ENCODE assay signal across 9 cellular contexts in the genomic region with DNA sequence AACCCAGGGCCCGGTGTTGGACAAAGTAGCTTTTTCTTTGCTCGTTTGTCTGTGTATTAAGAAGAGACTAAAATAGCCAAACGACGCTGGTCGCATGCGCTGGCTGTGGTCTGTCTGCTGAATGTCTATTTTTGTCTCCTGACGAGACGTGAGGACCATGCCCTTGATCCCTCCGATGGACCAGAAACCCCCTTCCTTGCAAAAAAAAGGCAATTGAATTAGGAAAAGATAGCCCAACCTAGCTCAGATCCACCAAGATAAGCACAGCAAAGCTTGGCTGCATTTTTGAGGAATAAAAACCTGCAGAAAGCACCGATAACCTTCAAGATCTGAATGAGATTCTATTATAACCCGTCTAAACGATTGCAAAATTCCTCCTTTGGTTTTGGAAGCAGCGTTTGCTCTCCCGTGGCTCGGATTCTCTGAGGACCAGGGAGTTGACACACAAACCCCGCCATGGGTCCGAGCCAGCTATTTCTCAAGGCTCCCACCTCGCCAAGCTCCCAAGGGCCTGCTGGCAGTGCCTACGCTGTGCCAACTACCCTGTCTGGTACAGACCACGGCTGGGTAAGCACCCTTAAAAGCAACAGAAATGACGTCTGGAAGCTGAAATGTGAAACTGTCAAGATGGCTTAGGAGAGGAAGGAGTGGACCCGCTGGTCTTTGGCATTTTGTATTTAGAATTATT. TPM values are rescaled to one million over a fixed set of nuclear protein-coding genes. Genes with fewer than 3 reads are reported as not detected.
DNase-seq lines count a peak whose midpoint lies in the region; ATAC-seq and TF ChIP-seq lines count a peak whose summit lies in the region.
"Had no signal": no experiment of that assay in that cellular context is flagged by ENCODE, and none has a peak within 500 bp of the region (broad histone marks: within the 10 kb centered on the region; RNA-seq: fewer than 3 reads in every experiment).

No MANE protein-coding gene starts in this region.

- H3K4me1 ChIP-seq in BLaER1 (peaks cover 98% of the 10 kb centered on the region), esophagus squamous epithelium (peaks cover 19 to 49% (median 20%) of the 10 kb centered on the region in 3 donors), neural progenitor cell (peaks cover 16% of the 10 kb centered on the region)

- H3K36me3 ChIP-seq in BLaER1 (no peaks in the 10 kb centered on the region), esophagus squamous epithelium (peaks cover 0 to 8% (median 0%) of the 10 kb centered on the region in 3 donors), neural progenitor cell (no peaks in the 10 kb centered on the region)

- H3K27ac ChIP-seq in BLaER1: peak overlapping the region; percentile 88
- H3K27ac ChIP-seq in esophagus squamous epithelium: peak overlapping the region in 3 of 4 donors; percentile 7 to 50 (median 18)
- H3K27ac ChIP-seq in neural progenitor cell: no peak overlapping the region

- H3K36me3 Mint-ChIP-seq in neural progenitor cell: peaks cover 5% of the 10 kb centered on the region

- H3K9ac ChIP-seq in BLaER1 (peak overlapping the region; percentile 73), neural progenitor cell (no peak overlapping the region)

- H3K4me1 Mint-ChIP-seq in neural progenitor cell: peaks cover 68% of the 10 kb centered on the region

- TF ChIP-seq POLR2A in esophagus squamous epithelium (IDR thresholded peaks at IDR 0.05): no peak

- H4K20me1 ChIP-seq in BLaER1 (no peaks in the 10 kb centered on the region), neural progenitor cell (ENCODE audit: low read depth) (no peaks in the 10 kb centered on the region)

- ATAC-seq in GM21717 (IDR thresholded peaks at IDR 0.05; ENCODE audit: unreplicated experiment) (no peak), GM18498 (IDR thresholded peaks at IDR 0.05; ENCODE audit: unreplicated experiment) (no peak)

- H3K4me2 ChIP-seq in BLaER1 (peak overlapping the region; percentile 91), neural progenitor cell (no peak overlapping the region)

- H3K9me3 Mint-ChIP-seq in neural progenitor cell: no peaks in the 10 kb centered on the region

- no peak for TF ChIP-seq CTCF in esophagus squamous epithelium (IDR thresholded peaks at IDR 0.05)
- TF ChIP-seq CTCF in neural progenitor cell (IDR thresholded peaks at IDR 0.05): no peak

- WGBS in esophagus squamous epithelium, 2 donors: 39 to 48% methylated on average over 18 to 21 of the region's 22 CpGs

- no peak overlapping the region for H3K4me3 Mint-ChIP-seq in neural progenitor cell

- H3K27me3 Mint-ChIP-seq in neural progenitor cell (ENCODE audit: insufficient read depth, low read depth): peaks cover 11% of the 10 kb centered on the region

- H3F3A ChIP-seq in neural progenitor cell (ENCODE audit: low read depth): peaks cover 26% of the 10 kb centered on the region

- H3K27me3 ChIP-seq in BLaER1: no peaks in the 10 kb centered on the region
- H3K27me3 ChIP-seq in esophagus squamous epithelium: peaks cover 0 to 36% (median 0%) of the 10 kb centered on the region in 4 donors
- no peaks in the 10 kb centered on the region for H3K27me3 ChIP-seq in neural progenitor cell

- no peaks in the 10 kb centered on the region for H3K79me2 ChIP-seq in neural progenitor cell (ENCODE audit: low read depth)

- H2AFZ ChIP-seq in neural progenitor cell (replicated peaks): no peak overlapping the region

- peak overlapping the region; percentile 94 for H3K27ac Mint-ChIP-seq in neural progenitor cell

- DNase-seq in NCI-H2171 (lab: John Stamatoyannopoulos, UW): peak; percentile 47
- DNase-seq in esophagus squamous epithelium (lab: John Stamatoyannopoulos, UW): no peak
- no peak for DNase-seq in neural progenitor cell (ENCODE audit: low spot score)
- DNase-seq in dedifferentiated amniotic fluid mesenchymal stem cell (ENCODE audit: extremely low spot score): no peak
- DNase-seq in UCSD-AML1 (lab: John Stamatoyannopoulos, UW; ENCODE audit: unreplicated experiment): no peak
- DNase-seq: activated CD4-positive, alpha-beta T cell treated with anti-CD3 and anti-CD28 coated beads, Interleukin-2, amount 50 U/mL, for 1 hour had no signal

- H3K9me3 ChIP-seq in BLaER1 (no peaks in the 10 kb centered on the region), esophagus squamous epithelium (no peaks in the 10 kb centered on the region), neural progenitor cell (ENCODE audit: low read depth) (no peaks in the 10 kb centered on the region)

- H3K4me3 ChIP-seq in BLaER1: peak overlapping the region; percentile 50
- H3K4me3 ChIP-seq in esophagus squamous epithelium: peak overlapping the region in 1 of 4 donors; percentile 40
- no peak overlapping the region for H3K4me3 ChIP-seq in neural progenitor cell

- intact Hi-C loops in esophagus squamous epithelium (cut with DNase I): no loop called here

RNA-seq across cellular contexts. Expression of gene TTYH3, which starts 17.7 kb away (rescaled TPM):
- total RNA-seq in esophagus squamous epithelium (10 to 100 TPM in 2 of 4 donors, 1 to 10 TPM in 2; 4.7 to 23.1 (median 10.2) TPM), neural progenitor cell (ENCODE audit: low replicate concordance) (13.2 and 60.0 TPM in 2 replicates)

RNA-seq across cellular contexts. Expression of gene IQCE, which starts 55.3 kb away (rescaled TPM):
- total RNA-seq in esophagus squamous epithelium (10 to 100 TPM in 1 of 4 donors, 1 to 10 TPM in 3; 4.5 to 10.6 (median 6.3) TPM), neural progenitor cell (ENCODE audit: low replicate concordance) (4.6 and 10.1 TPM in 2 replicates)

RNA-seq across cellular contexts. Expression of gene BRAT1, which starts 58.7 kb away (rescaled TPM):
- total RNA-seq in esophagus squamous epithelium: 10 to 100 TPM; 15.5 to 28.3 (median 22.8) TPM
- 9.3 and 52.2 TPM in 2 replicates for total RNA-seq in neural progenitor cell (ENCODE audit: low replicate concordance)
